In genomic region chr2:185006481-185006880, GRCh38 we compare ENCODE assay signal across 13 cellular contexts.
A peak's percentile ranks its signal among the peaks of the same experiment; 100 is the strongest.
DNase-seq lines count a peak whose midpoint lies in the region; ATAC-seq and TF ChIP-seq lines count a peak whose summit lies in the region.
"Had no signal": no experiment of that assay in that cellular context is flagged by ENCODE, and none has a peak within 500 bp of the region (broad histone marks: within the 10 kb centered on the region; RNA-seq: fewer than 3 reads in every experiment).

No MANE protein-coding gene starts in this region.

- H3K27me3 ChIP-seq in HUES64 (ENCODE audit: insufficient read depth, low read length), result no peaks in the 10 kb centered on the region
- no peaks in the 10 kb centered on the region for H3K27me3 ChIP-seq in endodermal cell (ENCODE audit: control insufficient read depth, insufficient read depth, low read length, poor library complexity, severe bottlenecking)
- no peaks in the 10 kb centered on the region for H3K27me3 ChIP-seq in iPS-20b (ENCODE audit: insufficient read depth, low read length)
- H3K27me3 ChIP-seq: BE2C had no signal

- peaks cover 45% of the 10 kb centered on the region for H3K9me3 Mint-ChIP-seq in endodermal cell
- peaks cover 18 to 68% (median 49%) of the 10 kb centered on the region in 6 donors for H3K9me3 Mint-ChIP-seq in immature natural killer cell

- H3K27ac ChIP-seq in HUES64 (ENCODE audit: low read depth, low read length) (peak overlapping the region; percentile 76; the same call in 1 of the 2 replicates), endodermal cell (ENCODE audit: low read depth, low read length) (no peak overlapping the region), iPS-20b (ENCODE audit: low read length) (no peak overlapping the region)
- H3K27ac ChIP-seq: C4-2B had no signal

- 82% methylated on average over 4 of the region's 4 CpGs for WGBS in HUES64
- 84 to 85% methylated on average over 4 of the region's 4 CpGs for WGBS in endodermal cell (ENCODE audit: insufficient coverage in 1 of 2, insufficient read length in 1 of 2), 2 experiments

- no peak overlapping the region for H3K9ac ChIP-seq in HUES64 (ENCODE audit: low read depth, low read length)
- no peak overlapping the region for H3K9ac ChIP-seq in endodermal cell (ENCODE audit: extremely low read depth, low read length, poor library complexity, severe bottlenecking)
- H3K9ac ChIP-seq in iPS-20b (ENCODE audit: low read depth, low read length), result peak overlapping the region; percentile 23; the same call in 1 of the 2 replicates

- ATAC-seq in Right ventricle myocardium superior (ENCODE audit: poor library complexity) (no peak), HG02938 (IDR thresholded peaks at IDR 0.05; ENCODE audit: unreplicated experiment) (no peak), HG02763 (IDR thresholded peaks at IDR 0.05; ENCODE audit: unreplicated experiment) (no peak)

- H3K4me3 Mint-ChIP-seq in endodermal cell (no peak overlapping the region), immature natural killer cell (no peak overlapping the region)
- H3K4me3 Mint-ChIP-seq: CD4-positive, alpha-beta memory T cell had no signal

- H3K4me3 ChIP-seq in HUES64 (ENCODE audit: low read length) (no peak overlapping the region), endodermal cell (ENCODE audit: low read length) (no peak overlapping the region), iPS-20b (ENCODE audit: low read length) (no peak overlapping the region)

- H3K36me3 ChIP-seq in HUES64 (ENCODE audit: insufficient read depth, low read length) (no peaks in the 10 kb centered on the region), endodermal cell (ENCODE audit: control insufficient read depth, insufficient read depth, low read length) (no peaks in the 10 kb centered on the region), iPS-20b (ENCODE audit: insufficient read depth, low read depth, low read length) (no peaks in the 10 kb centered on the region)
- H3K36me3 ChIP-seq: BE2C had no signal

- TF ChIP-seq CTCF in endodermal cell (conservative IDR thresholded peaks at IDR 0.05), result no peak

- no peak overlapping the region for H3K27ac Mint-ChIP-seq in endodermal cell
- no peak overlapping the region for H3K27ac Mint-ChIP-seq in immature natural killer cell
- H3K27ac Mint-ChIP-seq: CD4-positive, alpha-beta memory T cell had no signal

- intact Hi-C loops in Right ventricle myocardium superior (cut with DNase I), result no loop called here

- H3K4me1 Mint-ChIP-seq in endodermal cell (no peaks in the 10 kb centered on the region), immature natural killer cell (no peaks in the 10 kb centered on the region)
- H3K4me1 Mint-ChIP-seq: CD4-positive, alpha-beta memory T cell had no signal

- H3K4me1 ChIP-seq in HUES64 (ENCODE audit: insufficient read depth, low read length) (peaks cover 15% of the 10 kb centered on the region; the same call in 1 of the 2 replicates), endodermal cell (ENCODE audit: control insufficient read depth, insufficient read depth, low read length) (no peaks in the 10 kb centered on the region), iPS-20b (ENCODE audit: insufficient read depth, low read length) (no peaks in the 10 kb centered on the region)
- H3K4me1 ChIP-seq: BE2C had no signal

- H3K27me3 Mint-ChIP-seq in endodermal cell (ENCODE audit: insufficient read depth) (no peaks in the 10 kb centered on the region), immature natural killer cell (ENCODE audit: low read depth in 3 of 3) (peaks cover 0 to 2% (median 0%) of the 10 kb centered on the region in 3 donors)
- H3K27me3 Mint-ChIP-seq: CD4-positive, alpha-beta memory T cell had no signal

- peaks cover 19% of the 10 kb centered on the region for H3K9me3 ChIP-seq in HUES64 (ENCODE audit: insufficient read depth, low read depth, low read length)
- peaks cover 14% of the 10 kb centered on the region for H3K9me3 ChIP-seq in endodermal cell (ENCODE audit: control insufficient read depth, low read length)
- peaks cover 16% of the 10 kb centered on the region for H3K9me3 ChIP-seq in iPS-20b (ENCODE audit: insufficient read depth, low read depth, low read length)
- H3K9me3 ChIP-seq: BE2C had no signal

- H3K36me3 Mint-ChIP-seq in endodermal cell (ENCODE audit: low read depth) (peaks cover 6% of the 10 kb centered on the region), immature natural killer cell (no peaks in the 10 kb centered on the region)

- DNase-seq in ELF-1 (ENCODE audit: low read depth, low spot score) (peak; percentile 3), endodermal cell (peak; percentile 48), Right ventricle myocardium superior (no peak), immature natural killer cell (no peak)
- DNase-seq: BE2C, COR-L47, DMS153 had no signal

Comparison
In these comparisons a context has a peak if more than half of its experiments do, and no peak if none do; other contexts are left out.
1. DNase-seq: peak in ELF-1 (single experiment) and endodermal cell (single experiment); none in Right ventricle myocardium superior (single experiment) and immature natural killer cell (0 of 3).